ENCODE assay signal across 21 cellular contexts in genomic region chr10:73368238-73368637, GRCh38. TPM values are rescaled to one million over a fixed set of nuclear protein-coding genes. Genes with fewer than 3 reads are reported as not detected.
DNase-seq lines count a peak whose midpoint lies in the region; ATAC-seq and TF ChIP-seq lines count a peak whose summit lies in the region.
"Had no signal": no experiment of that assay in that cellular context is flagged by ENCODE, and none has a peak within 500 bp of the region (broad histone marks: within the 10 kb centered on the region; RNA-seq: fewer than 3 reads in every experiment).

No MANE protein-coding gene starts in this region.

- H4K20me1 ChIP-seq in neural progenitor cell (ENCODE audit: low read depth), result no peaks in the 10 kb centered on the region

- intact Hi-C loops in tibial artery (cut with DNase I; ENCODE audit: low total_unique reads), result no loop called here

- H3K9me3 Mint-ChIP-seq in activated T-cell treated with anti-CD3 and anti-CD28 coated beads, Interleukin-2, amount 50 U/mL, for 72 hours, result no peaks in the 10 kb centered on the region
- H3K9me3 Mint-ChIP-seq in neural progenitor cell, result no peaks in the 10 kb centered on the region
- H3K9me3 Mint-ChIP-seq: stimulated activated naive CD8-positive, alpha-beta T cell treated with anti-CD3 and anti-CD28 coated beads, Interleukin-15, Interleukin-2, amounts not matched to agents 100 ng/mL and 50 ng/mL, for 24 hours had no signal

- peak; percentile 88 to 94 for ATAC-seq in activated T-cell treated with anti-CD3 and anti-CD28 coated beads, Interleukin-2, amount 50 U/mL, for 72 hours (replicated peaks in 1 of 2)
- ATAC-seq: lower lobe of right lung, right lobe of liver had no signal

- no peak overlapping the region for H3K27ac Mint-ChIP-seq in activated T-cell treated with anti-CD3 and anti-CD28 coated beads, Interleukin-2, amount 50 U/mL, for 72 hours
- no peak overlapping the region for H3K27ac Mint-ChIP-seq in neural progenitor cell
- H3K27ac Mint-ChIP-seq: stimulated activated naive CD8-positive, alpha-beta T cell treated with anti-CD3 and anti-CD28 coated beads, Interleukin-15, Interleukin-2, amounts not matched to agents 100 ng/mL and 50 ng/mL, for 24 hours had no signal

- TF ChIP-seq CTCF in neural progenitor cell (IDR thresholded peaks at IDR 0.05) (no peak), tibial artery (IDR thresholded peaks at IDR 0.05) (no peak)

- DNase-seq in stimulated activated CD4-positive, alpha-beta T cell treated with anti-CD3 and anti-CD28 coated beads, Interleukin-15, amount 100 ng/mL, for 24 hours, result peak; percentile 26
- no peak for DNase-seq in stimulated activated CD4-positive, alpha-beta T cell treated with anti-CD3 and anti-CD28 coated beads, Interleukin-4, amount 100 ng/mL, for 1 hour
- peak; percentile 12 for DNase-seq in activated T-cell treated with anti-CD3 and anti-CD28 coated beads, Interleukin-2, amount 50 U/mL, for 72 hours
- DNase-seq in medulla oblongata (ENCODE audit: extremely low spot score) (peak; percentile 90), neural progenitor cell (ENCODE audit: low spot score) (no peak), tibial artery (no peak)
- DNase-seq: AML-193; central memory CD4-positive, alpha-beta T cell; HCEC 1CT; KG1; lower lobe of right lung; NCI-H1694 treated with DMSO at 0.1 percent for 48 hours; occipital lobe; right lobe of liver; Right ventricle myocardium superior; SW 1271; upper lobe of left lung had no signal

- H3K36me3 ChIP-seq in neural progenitor cell (no peaks in the 10 kb centered on the region), tibial artery (peaks cover 21 to 94% (median 49%) of the 10 kb centered on the region in 3 donors)

- no peaks in the 10 kb centered on the region for H3K4me1 ChIP-seq in neural progenitor cell
- no peaks in the 10 kb centered on the region for H3K4me1 ChIP-seq in tibial artery
- H3K4me1 ChIP-seq: lower lobe of right lung, right lobe of liver, upper lobe of left lung had no signal

- no peaks in the 10 kb centered on the region for H3K27me3 Mint-ChIP-seq in activated T-cell treated with anti-CD3 and anti-CD28 coated beads, Interleukin-2, amount 50 U/mL, for 72 hours (ENCODE audit: low read depth)
- H3K27me3 Mint-ChIP-seq in neural progenitor cell (ENCODE audit: insufficient read depth, low read depth), result peaks cover 2% of the 10 kb centered on the region
- H3K27me3 Mint-ChIP-seq: stimulated activated naive CD8-positive, alpha-beta T cell treated with anti-CD3 and anti-CD28 coated beads, Interleukin-15, Interleukin-2, amounts not matched to agents 100 ng/mL and 50 ng/mL, for 24 hours had no signal

- H3K27ac ChIP-seq in temporal lobe (ENCODE audit: low read depth, low read length) (peak overlapping the region; percentile 12), neural progenitor cell (no peak overlapping the region), tibial artery (no peak overlapping the region)
- H3K27ac ChIP-seq: epithelial cell of prostate, lower lobe of right lung, right lobe of liver, upper lobe of left lung had no signal

- H3K4me1 Mint-ChIP-seq in activated T-cell treated with anti-CD3 and anti-CD28 coated beads, Interleukin-2, amount 50 U/mL, for 72 hours (ENCODE audit: low read depth), result peaks cover 9% of the 10 kb centered on the region
- H3K4me1 Mint-ChIP-seq in neural progenitor cell, result peaks cover 4% of the 10 kb centered on the region

- H3K27me3 ChIP-seq in neural progenitor cell (no peaks in the 10 kb centered on the region), tibial artery (no peaks in the 10 kb centered on the region)
- H3K27me3 ChIP-seq: right lobe of liver, upper lobe of left lung had no signal

- H3K79me2 ChIP-seq in neural progenitor cell (ENCODE audit: low read depth), result no peaks in the 10 kb centered on the region

- peaks cover 6 to 22% of the 10 kb centered on the region in 2 donors for H3K36me3 Mint-ChIP-seq in activated T-cell treated with anti-CD3 and anti-CD28 coated beads, Interleukin-2, amount 50 U/mL, for 72 hours (ENCODE audit: insufficient read depth in 2 of 2)
- H3K36me3 Mint-ChIP-seq in neural progenitor cell, result peaks cover 20% of the 10 kb centered on the region

- no peak overlapping the region for H3K4me3 Mint-ChIP-seq in activated T-cell treated with anti-CD3 and anti-CD28 coated beads, Interleukin-2, amount 50 U/mL, for 72 hours
- H3K4me3 Mint-ChIP-seq in neural progenitor cell, result no peak overlapping the region
- H3K4me3 Mint-ChIP-seq: stimulated activated naive CD8-positive, alpha-beta T cell treated with anti-CD3 and anti-CD28 coated beads, Interleukin-15, Interleukin-2, amounts not matched to agents 100 ng/mL and 50 ng/mL, for 24 hours had no signal

- no peaks in the 10 kb centered on the region for H3K9me3 ChIP-seq in neural progenitor cell (ENCODE audit: low read depth)
- H3K9me3 ChIP-seq in tibial artery, result no peaks in the 10 kb centered on the region
- H3K9me3 ChIP-seq: lower lobe of right lung, right lobe of liver, upper lobe of left lung had no signal

- H3K4me3 ChIP-seq in neural progenitor cell, result no peak overlapping the region
- H3K4me3 ChIP-seq in tibial artery, result no peak overlapping the region
- H3K4me3 ChIP-seq: lower lobe of right lung, right lobe of liver, upper lobe of left lung had no signal

- H3K4me2 ChIP-seq in neural progenitor cell, result no peak overlapping the region

- no peaks in the 10 kb centered on the region for H3F3A ChIP-seq in neural progenitor cell (ENCODE audit: low read depth)

- H3K9ac ChIP-seq in neural progenitor cell, result no peak overlapping the region

- H2AFZ ChIP-seq in neural progenitor cell (replicated peaks), result no peak overlapping the region

RNA-seq across cellular contexts. Expression of gene CFAP70, which starts 9.6 kb away (rescaled TPM):
- 1 to 10 TPM in 1 of 2 donors, under 1 TPM in 1; 0.95 to 1.1 TPM for total RNA-seq in activated T-cell treated with anti-CD3 and anti-CD28 coated beads, Interleukin-2, amount 50 U/mL, for 72 hours
- 0.49 TPM for total RNA-seq in temporal lobe
- 1.1 and 1.7 TPM in 2 replicates for total RNA-seq in neural progenitor cell (ENCODE audit: low replicate concordance)
- total RNA-seq: HT-29 had no signal

RNA-seq across cellular contexts. Expression of gene ANXA7, which starts 45.6 kb away (rescaled TPM):
- total RNA-seq in activated T-cell treated with anti-CD3 and anti-CD28 coated beads, Interleukin-2, amount 50 U/mL, for 72 hours, result 100 to 1,000 TPM; 108 to 123 TPM
- total RNA-seq in temporal lobe, result 17.0 TPM
- 49.1 and 53.6 TPM in 2 replicates for total RNA-seq in neural progenitor cell (ENCODE audit: low replicate concordance)

Comparison
In these comparisons a context has a peak if more than half of its experiments do, and no peak if none do; other contexts are left out.
1. DNase-seq: peak in stimulated activated CD4-positive, alpha-beta T cell treated with anti-CD3 and anti-CD28 coated beads, Interleukin-15, amount 100 ng/mL, for 24 hours (single experiment), activated T-cell treated with anti-CD3 and anti-CD28 coated beads, Interleukin-2, amount 50 U/mL, for 72 hours (2 of 2) and medulla oblongata (single experiment); none in stimulated activated CD4-positive, alpha-beta T cell treated with anti-CD3 and anti-CD28 coated beads, Interleukin-4, amount 100 ng/mL, for 1 hour (single experiment), neural progenitor cell (single experiment) and tibial artery (0 of 2).